In the genomic region with DNA sequence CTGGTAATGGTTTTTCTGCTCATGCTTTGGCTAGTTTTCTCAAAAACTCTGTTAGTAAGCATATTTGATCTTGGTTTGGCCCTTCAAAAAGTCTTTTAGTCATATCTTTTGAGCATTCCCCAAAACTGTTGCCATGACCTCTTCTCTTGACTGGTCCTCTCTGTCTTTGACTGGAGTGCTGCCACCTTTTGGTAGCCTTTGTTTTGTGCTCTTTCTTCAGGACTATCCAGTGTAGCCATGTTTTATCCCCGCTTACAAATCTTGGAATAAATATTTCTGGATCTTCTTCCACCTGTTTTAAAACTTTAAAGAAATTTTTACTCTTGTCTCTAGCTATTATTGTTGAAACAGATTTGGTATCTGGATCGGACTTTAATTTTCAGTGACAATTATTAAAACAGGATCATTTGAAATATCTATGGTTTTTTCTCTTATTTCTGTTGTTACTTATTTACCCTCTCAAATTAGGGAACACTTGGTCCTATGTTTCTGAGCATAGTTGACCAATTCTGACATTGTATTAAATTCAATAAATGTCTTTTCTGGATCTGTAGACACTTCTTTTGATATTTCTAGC, we compare ENCODE assay signal across 8 cellular contexts. TPM values are rescaled to one million over a fixed set of nuclear protein-coding genes. Genes with fewer than 3 reads are reported as not detected.
DNase-seq lines count a peak whose midpoint lies in the region; ATAC-seq and TF ChIP-seq lines count a peak whose summit lies in the region.

No MANE protein-coding gene starts in this region.

- no peak overlapping the region for H3K4me2 ChIP-seq in neural progenitor cell

- H2AFZ ChIP-seq in neural progenitor cell (replicated peaks): no peak overlapping the region

- DNase-seq in NCI-H345 (lab: John Stamatoyannopoulos, UW) (peak; percentile 13), NCI-H345 treated with DMSO at 0.1 percent for 48 hours (lab: John Stamatoyannopoulos, UW; ENCODE audit: unreplicated experiment) (no peak), LoVo (ENCODE audit: low spot score) (peak; percentile 19), body of pancreas (peak in 2 of 4 donors; percentile 15 to 35), neural progenitor cell (ENCODE audit: low spot score) (peak; percentile 39), amygdala (lab: John Stamatoyannopoulos, UW) (no peak)
- no peak for DNase-seq in stimulated activated CD4-positive, alpha-beta T cell treated with anti-CD3 and anti-CD28 coated beads, Interleukin-12 subunit alpha, Interleukin-12 subunit beta, amount 100 ng/mL, for 4 hours
- DNase-seq in activated T-cell treated with anti-CD3 and anti-CD28 coated beads, Interleukin-2, amount 50 U/mL, for 4 hours: no peak

- no peaks in the 10 kb centered on the region for H3K79me2 ChIP-seq in neural progenitor cell (ENCODE audit: low read depth)

- H3K9ac ChIP-seq in neural progenitor cell: no peak overlapping the region

- TF ChIP-seq CTCF in body of pancreas (IDR thresholded peaks at IDR 0.05): peak in 6 of 7 experiments; percentile 12 to 37 (median 27)
- peak; percentile 73 for TF ChIP-seq CTCF in neural progenitor cell (IDR thresholded peaks at IDR 0.05)

- no peaks in the 10 kb centered on the region for H3K27me3 Mint-ChIP-seq in neural progenitor cell (ENCODE audit: insufficient read depth, low read depth)
- H3K27me3 Mint-ChIP-seq in activated T-cell treated with anti-CD3 and anti-CD28 coated beads, Interleukin-2, amount 50 U/mL, for 4 hours (ENCODE audit: low read depth): peaks cover 10% of the 10 kb centered on the region

- no peaks in the 10 kb centered on the region for H3K36me3 ChIP-seq in body of pancreas (replicated peaks in 1 of 2; ENCODE audit: insufficient read depth in 1 of 2, low read depth in 2 of 2)
- H3K36me3 ChIP-seq in neural progenitor cell: no peaks in the 10 kb centered on the region

- no peak overlapping the region for H3K4me3 ChIP-seq in body of pancreas
- no peak overlapping the region for H3K4me3 ChIP-seq in neural progenitor cell

- H3K27ac ChIP-seq in body of pancreas (no peak overlapping the region), neural progenitor cell (no peak overlapping the region)

- no peaks in the 10 kb centered on the region for H3F3A ChIP-seq in neural progenitor cell (ENCODE audit: low read depth)

- H3K9me3 Mint-ChIP-seq in neural progenitor cell: peaks cover 6% of the 10 kb centered on the region
- peaks cover 13% of the 10 kb centered on the region for H3K9me3 Mint-ChIP-seq in activated T-cell treated with anti-CD3 and anti-CD28 coated beads, Interleukin-2, amount 50 U/mL, for 4 hours

- peaks cover 2% of the 10 kb centered on the region for H3K36me3 Mint-ChIP-seq in neural progenitor cell
- no peaks in the 10 kb centered on the region for H3K36me3 Mint-ChIP-seq in activated T-cell treated with anti-CD3 and anti-CD28 coated beads, Interleukin-2, amount 50 U/mL, for 4 hours (ENCODE audit: insufficient read depth)

- no peak overlapping the region for H3K4me3 Mint-ChIP-seq in neural progenitor cell
- H3K4me3 Mint-ChIP-seq in activated T-cell treated with anti-CD3 and anti-CD28 coated beads, Interleukin-2, amount 50 U/mL, for 4 hours: no peak overlapping the region

- H3K27ac Mint-ChIP-seq in neural progenitor cell: no peak overlapping the region

- H3K9me3 ChIP-seq in body of pancreas (no peaks in the 10 kb centered on the region), neural progenitor cell (ENCODE audit: low read depth) (no peaks in the 10 kb centered on the region)

- H3K4me1 ChIP-seq in body of pancreas (no peaks in the 10 kb centered on the region), neural progenitor cell (no peaks in the 10 kb centered on the region)

- ATAC-seq in body of pancreas: no peak
- no peak for ATAC-seq in activated T-cell treated with anti-CD3 and anti-CD28 coated beads, Interleukin-2, amount 50 U/mL, for 4 hours

- TF ChIP-seq POLR2A in body of pancreas (IDR thresholded peaks at IDR 0.05): no peak

- peaks cover 3% of the 10 kb centered on the region for H3K4me1 Mint-ChIP-seq in neural progenitor cell
- H3K4me1 Mint-ChIP-seq in activated T-cell treated with anti-CD3 and anti-CD28 coated beads, Interleukin-2, amount 50 U/mL, for 4 hours (ENCODE audit: low read depth): no peaks in the 10 kb centered on the region

- intact Hi-C loops in body of pancreas (cut with DNase I): no loop called here

- H4K20me1 ChIP-seq in neural progenitor cell (ENCODE audit: low read depth): no peaks in the 10 kb centered on the region

- WGBS in body of pancreas, 2 donors: 56 to 74% methylated on average over 2 of the region's 2 CpGs

- H3K27me3 ChIP-seq in body of pancreas: no peaks in the 10 kb centered on the region
- H3K27me3 ChIP-seq in neural progenitor cell: no peaks in the 10 kb centered on the region

RNA-seq across cellular contexts. Expression of a gene that starts 1.0 kb away (rescaled TPM):
- not detected for total RNA-seq in body of pancreas
- total RNA-seq in neural progenitor cell (ENCODE audit: low replicate concordance): not detected in 2 replicates
- total RNA-seq in activated T-cell treated with anti-CD3 and anti-CD28 coated beads, Interleukin-2, amount 50 U/mL, for 4 hours: not detected

Comparison
In these comparisons a context has a peak if more than half of its experiments do, and no peak if none do; other contexts are left out.
1. DNase-seq: peak in NCI-H345 (single experiment), LoVo (single experiment) and neural progenitor cell (single experiment); none in NCI-H345 treated with DMSO at 0.1 percent for 48 hours (single experiment), stimulated activated CD4-positive, alpha-beta T cell treated with anti-CD3 and anti-CD28 coated beads, Interleukin-12 subunit alpha, Interleukin-12 subunit beta, amount 100 ng/mL, for 4 hours (single experiment), activated T-cell treated with anti-CD3 and anti-CD28 coated beads, Interleukin-2, amount 50 U/mL, for 4 hours (single experiment) and amygdala (0 of 56).